21 cellular contexts compared by ENCODE assay signal in genomic region chr3:177154733-177155132, GRCh38. TPM values are rescaled to one million over a fixed set of nuclear protein-coding genes. Genes with fewer than 3 reads are reported as not detected.
A peak's percentile ranks its signal among the peaks of the same experiment; 100 is the strongest.
DNase-seq lines count a peak whose midpoint lies in the region; ATAC-seq, FAIRE-seq and TF ChIP-seq lines count a peak whose summit lies in the region.
"Had no signal": no experiment of that assay in that cellular context is flagged by ENCODE, and none has a peak within 500 bp of the region (broad histone marks: within the 10 kb centered on the region; RNA-seq: fewer than 3 reads in every experiment).

No MANE protein-coding gene starts in this region.

- peaks cover 1% of the 10 kb centered on the region for H3K27me3 Mint-ChIP-seq in GM23338 (ENCODE audit: insufficient read depth, low read depth, poor library complexity)
- no peaks in the 10 kb centered on the region for H3K27me3 Mint-ChIP-seq in chondrocyte (ENCODE audit: low read depth)
- H3K27me3 Mint-ChIP-seq in mesothelial cell of epicardium (ENCODE audit: low read depth), result no peaks in the 10 kb centered on the region

- peaks cover 62% of the 10 kb centered on the region for H3K4me1 ChIP-seq in GM23338 (ENCODE audit: insufficient read depth)
- H3K4me1 ChIP-seq in SJCRH30, result peaks cover 3% of the 10 kb centered on the region
- peaks cover 25% of the 10 kb centered on the region for H3K4me1 ChIP-seq in mucosa of descending colon (ENCODE audit: low read depth)

- peak; percentile 39 for FAIRE-seq in A204.1 (lab: Jason Lieb, UNC)
- FAIRE-seq: D721Med had no signal

- no peak for DNase-seq in GM23338 (ENCODE audit: low spot score)
- no peak for DNase-seq in chondrocyte (ENCODE audit: low spot score)
- no peak for DNase-seq in mesothelial cell of epicardium (ENCODE audit: low spot score in 2 of 2, unreplicated experiment in 2 of 2)
- DNase-seq in SJCRH30, result no peak
- no peak for DNase-seq in mucosa of descending colon
- DNase-seq: BE2C; CD8-positive, alpha-beta T cell; DMS79 treated with DMSO at 0.1 percent for 48 hours; MG63; NCI-H1092; NCI-H2081 treated with DMSO at 0.1 percent for 48 hours; NCI-H510A; NCI-H82; PC-3 had no signal

- H3K36me3 Mint-ChIP-seq in GM23338 (ENCODE audit: low read depth), result peaks cover 4% of the 10 kb centered on the region; the same call in 2 of the 3 replicates
- peaks cover 3% of the 10 kb centered on the region for H3K36me3 Mint-ChIP-seq in chondrocyte (ENCODE audit: low read depth)
- H3K36me3 Mint-ChIP-seq in mesothelial cell of epicardium, result peaks cover 3% of the 10 kb centered on the region

- H3K36me3 ChIP-seq in GM23338 (ENCODE audit: insufficient read depth) (no peaks in the 10 kb centered on the region), SJCRH30 (0 out of 2 replicates have a peak, but pooled peaks cover 1% of the 10 kb centered on the region), mucosa of descending colon (ENCODE audit: low read depth) (no peaks in the 10 kb centered on the region)

- no peaks in the 10 kb centered on the region for H3K9me2 ChIP-seq in GM23338 (ENCODE audit: insufficient read depth)

- no peak overlapping the region for H2AFZ ChIP-seq in GM23338

- ATAC-seq in GM23338 (no peak), mucosa of descending colon (no peak), GM18870 (IDR thresholded peaks at IDR 0.05; ENCODE audit: unreplicated experiment) (no peak), GM19324 (IDR thresholded peaks at IDR 0.05; ENCODE audit: low FRiP score, unreplicated experiment) (no peak)
- ATAC-seq: CD8-positive, alpha-beta T cell; HCT116; PC-3 had no signal

- H3K9me3 ChIP-seq in SJCRH30 (replicated peaks) (no peaks in the 10 kb centered on the region; the same call in 1 of the 2 replicates), mucosa of descending colon (no peaks in the 10 kb centered on the region)
- H3K9me3 ChIP-seq: BE2C, MG63 had no signal

- no peaks in the 10 kb centered on the region for H3F3A ChIP-seq in GM23338 (replicated peaks; ENCODE audit: low read depth)

- H3K27ac ChIP-seq in GM23338 (ENCODE audit: low read depth) (no peak overlapping the region), SJCRH30 (no peak overlapping the region)
- H3K27ac ChIP-seq: KMS-11, SK-N-MC had no signal

- H3K9me3 Mint-ChIP-seq in GM23338, result no peaks in the 10 kb centered on the region
- no peaks in the 10 kb centered on the region for H3K9me3 Mint-ChIP-seq in chondrocyte (ENCODE audit: low read depth)
- H3K9me3 Mint-ChIP-seq in mesothelial cell of epicardium, result peaks cover 4% of the 10 kb centered on the region
- H3K9me3 Mint-ChIP-seq: CD8-positive, alpha-beta T cell had no signal

- H3K4me1 Mint-ChIP-seq in GM23338 (peaks cover 63% of the 10 kb centered on the region), chondrocyte (ENCODE audit: low read depth) (peaks cover 72% of the 10 kb centered on the region), mesothelial cell of epicardium (peaks cover 28% of the 10 kb centered on the region)

- H3K4me3 ChIP-seq in GM23338 (peak overlapping the region; percentile 7; the same call in 1 of the 2 replicates), SJCRH30 (no peak overlapping the region), mucosa of descending colon (no peak overlapping the region)
- H3K4me3 ChIP-seq: MG63, SK-N-MC had no signal

- intact Hi-C loops in mucosa of descending colon (cut with DNase I, micrococcal nuclease), result no loop called here

- H3K4me2 ChIP-seq in GM23338, result peak overlapping the region; percentile 26
- H3K4me2 ChIP-seq: KMS-11 had no signal

- H3K27ac Mint-ChIP-seq in GM23338, result 0 out of 2 replicates have a peak overlapping the region, but pooled peaks have one; percentile 20
- peak overlapping the region; percentile 86 for H3K27ac Mint-ChIP-seq in chondrocyte (ENCODE audit: unreplicated experiment)
- H3K27ac Mint-ChIP-seq in mesothelial cell of epicardium, result peak overlapping the region; percentile 45
- H3K27ac Mint-ChIP-seq: CD8-positive, alpha-beta T cell had no signal

- H3K27me3 ChIP-seq in GM23338 (ENCODE audit: insufficient read depth), result no peaks in the 10 kb centered on the region
- no peaks in the 10 kb centered on the region for H3K27me3 ChIP-seq in SJCRH30
- H3K27me3 ChIP-seq: BE2C, MG63 had no signal

- no peak for TF ChIP-seq CTCF in GM23338 (conservative IDR thresholded peaks at IDR 0.05; ENCODE audit: low read depth in 2 of 2)
- no peak for TF ChIP-seq CTCF in chondrocyte (IDR thresholded peaks at IDR 0.05)
- no peak for TF ChIP-seq CTCF in mesothelial cell of epicardium (IDR thresholded peaks at IDR 0.05; ENCODE audit: unreplicated experiment)
- TF ChIP-seq CTCF in mucosa of descending colon (IDR thresholded peaks at IDR 0.05), result no peak

- H3K4me3 Mint-ChIP-seq in GM23338 (peak overlapping the region; percentile 28; the same call in 1 of the 3 replicates), chondrocyte (ENCODE audit: unreplicated experiment) (no peak overlapping the region), mesothelial cell of epicardium (no peak overlapping the region)
- H3K4me3 Mint-ChIP-seq: CD8-positive, alpha-beta T cell had no signal

- H3K79me2 ChIP-seq in GM23338 (replicated peaks; ENCODE audit: insufficient read depth), result peaks cover 100% of the 10 kb centered on the region

- peaks cover 69% of the 10 kb centered on the region for H4K20me1 ChIP-seq in GM23338 (replicated peaks; ENCODE audit: insufficient read depth)

TF ChIP-seq in GM23338, 12 proteins besides CTCF, POLR2A, EP300 and RAD21 (continues in another document):
- no peak for TF ChIP-seq CREB1 (CRISPR knock-in tag; IDR thresholded peaks at IDR 0.05; ENCODE audit: low read depth)
- no peak for TF ChIP-seq ZNF331 (CRISPR knock-in tag; IDR thresholded peaks at IDR 0.05; ENCODE audit: low read depth)
- TF ChIP-seq JUNB (IDR thresholded peaks at IDR 0.05; ENCODE audit: unreplicated experiment), result no peak
- no peak for TF ChIP-seq ETS1 (IDR thresholded peaks at IDR 0.05)
- no peak for TF ChIP-seq EZH2 (IDR thresholded peaks at IDR 0.05; ENCODE audit: low read depth, unreplicated experiment)
- TF ChIP-seq EZH2phosphoT487 (IDR thresholded peaks at IDR 0.05; ENCODE audit: unreplicated experiment), result no peak
- TF ChIP-seq STAT1 (IDR thresholded peaks at IDR 0.05; ENCODE audit: unreplicated experiment), result no peak
- TF ChIP-seq POLR2AphosphoS5 (IDR thresholded peaks at IDR 0.05; ENCODE audit: low read depth), result no peak
- TF ChIP-seq NANOG (IDR thresholded peaks at IDR 0.05; ENCODE audit: borderline replicate concordance), result no peak
- TF ChIP-seq ZNF114 (CRISPR knock-in tag; IDR thresholded peaks at IDR 0.05), result no peak
- no peak for TF ChIP-seq REST (IDR thresholded peaks at IDR 0.05; ENCODE audit: unreplicated experiment)

RNA-seq across cellular contexts. Expression of gene TBL1XR1, which starts 42.5 kb away (rescaled TPM):
- 122 and 130 TPM in 2 replicates for total RNA-seq in GM23338 (2014; rRNA removed; shearing (Covaris generic))
- polyA plus RNA-seq in GM23338 (2016; fragmentation: Nextera tagmentation; extraction: Ambion mirVana), result 37.7 and 49.6 TPM in 2 replicates
- total RNA-seq in chondrocyte (225 to 372 TPM (median 357 TPM) in 3 replicates), mesothelial cell of epicardium (226 to 243 TPM (median 239 TPM) in 3 replicates), mucosa of descending colon (100 to 1,000 TPM; 175 to 200 (median 178) TPM)
- 153 and 161 TPM in 2 replicates for total RNA-seq in SJCRH30 (2014; rRNA removed; shearing (Covaris generic))

Comparison
In these comparisons a context has a peak if more than half of its experiments do, and no peak if none do; other contexts are left out.
1. H3K27ac Mint-ChIP-seq: peak in every context shown above with its lines; median percentile 86 in chondrocyte; 45 in mesothelial cell of epicardium; 20 in GM23338.